In genomic region chr12:95118138-95118787, GRCh38 we compare ENCODE assay signal across 12 cellular contexts. TPM values are rescaled to one million over a fixed set of nuclear protein-coding genes. Genes with fewer than 3 reads are reported as not detected.
DNase-seq lines count a peak whose midpoint lies in the region; ATAC-seq and TF ChIP-seq lines count a peak whose summit lies in the region.
"Had no signal": no experiment of that assay in that cellular context is flagged by ENCODE, and none has a peak within 500 bp of the region (broad histone marks: within the 10 kb centered on the region; RNA-seq: fewer than 3 reads in every experiment).

No MANE protein-coding gene starts in this region.

- H3K27me3 ChIP-seq in skeletal muscle satellite cell (ENCODE audit: control insufficient read depth, insufficient read depth, low read length) = no peaks in the 10 kb centered on the region
- no peaks in the 10 kb centered on the region for H3K27me3 ChIP-seq in vagina
- no peaks in the 10 kb centered on the region for H3K27me3 ChIP-seq in dorsolateral prefrontal cortex

- H3K4me2 ChIP-seq in skeletal muscle satellite cell (ENCODE audit: low read length) = peak overlapping the region; percentile 43

- H3K27ac ChIP-seq in vagina (no peak overlapping the region), dorsolateral prefrontal cortex (peak overlapping the region in 1 of 59 donors; percentile 18)

- no peak for ATAC-seq in HG03280 (IDR thresholded peaks at IDR 0.05; ENCODE audit: unreplicated experiment)
- ATAC-seq: stimulated activated naive B cell treated with anti-CD40 and anti-IgM and Interleukin-4, amounts not matched to agents 10 μg/mL and 1 μg/mL and 100 μg/mL, for 72 hours had no signal

- H3K4me3 ChIP-seq in skeletal muscle satellite cell (ENCODE audit: low read length) (no peak overlapping the region), vagina (no peak overlapping the region), dorsolateral prefrontal cortex (no peak overlapping the region)

- H3K4me1 ChIP-seq in skeletal muscle satellite cell (ENCODE audit: control insufficient read depth, insufficient read depth, low read length) (peaks cover 31% of the 10 kb centered on the region), vagina (peaks cover 19% of the 10 kb centered on the region)

- TF ChIP-seq POLR2A in vagina (IDR thresholded peaks at IDR 0.05) = no peak

- H3K36me3 ChIP-seq in skeletal muscle satellite cell (ENCODE audit: insufficient read depth, low read length) = no peaks in the 10 kb centered on the region
- H3K36me3 ChIP-seq in vagina = no peaks in the 10 kb centered on the region

- H3K9me3 ChIP-seq in skeletal muscle satellite cell (replicated peaks; ENCODE audit: low read length) = no peaks in the 10 kb centered on the region
- H3K9me3 ChIP-seq in vagina = no peaks in the 10 kb centered on the region

- intact Hi-C loops in vagina (cut with DNase I) (no loop called here), dorsolateral prefrontal cortex (cut with DNase I) (loop anchor here (5.0 to 10.0 kb wide), 4 partner anchors 99 to 419 kb away; partner anchors contain the start of genes FGD6 (in 1 of the 2) and VEZT (in 1 of the 2))

- peak overlapping the region; percentile 8 for H3K9ac ChIP-seq in skeletal muscle satellite cell (ENCODE audit: low read depth, low read length)

- DNase-seq in HCEC 1CT (peak; percentile 89), amniotic epithelial cell (ENCODE audit: low read depth) (peak; percentile 71), glomerular visceral epithelial cell (ENCODE audit: extremely low spot score) (peak; percentile 85), vagina (ENCODE audit: extremely low spot score in 2 of 2) (no peak), DMS79 (lab: John Stamatoyannopoulos, UW) (no peak), dorsolateral prefrontal cortex (no peak)
- DNase-seq: activated T-cell treated with anti-CD3 and anti-CD28 coated beads for 4 hours; left cardiac atrium; NCI-H446 treated with DMSO at 0.1 percent for 48 hours; stimulated activated naive B cell treated with anti-CD40 and anti-IgM and Interleukin-4, amounts not matched to agents 10 μg/mL and 1 μg/mL and 100 μg/mL, for 72 hours had no signal

- TF ChIP-seq CTCF in vagina (IDR thresholded peaks at IDR 0.05) = no peak
- TF ChIP-seq CTCF in dorsolateral prefrontal cortex (IDR thresholded peaks at IDR 0.05 in 54 of 56, conservative IDR thresholded peaks at IDR 0.05 in 2 of 56; ENCODE audit: low read depth in 1 of 56, partially characterized antibody in 56 of 56) = no peak

RNA-seq across cellular contexts. Expression of gene NR2C1, which starts 44.8 kb away (rescaled TPM):
- total RNA-seq in skeletal muscle satellite cell (2012; rRNA removed) = 11.2 and 13.3 TPM in 2 replicates
- total RNA-seq in vagina (49.4 TPM), dorsolateral prefrontal cortex (100 to 1,000 TPM in 1 of 120 experiments, 10 to 100 TPM in 119; 38.6 to 107 (median 57.8) TPM)

Comparison
In these comparisons a context has a peak if more than half of its experiments do, and no peak if none do; other contexts are left out.
1. DNase-seq: peak in HCEC 1CT (single experiment), amniotic epithelial cell (single experiment) and glomerular visceral epithelial cell (single experiment); none in vagina (0 of 2), DMS79 (single experiment) and dorsolateral prefrontal cortex (0 of 10).